8 cellular contexts compared by ENCODE assay signal in genomic region chr1:43947890-43948437, GRCh38. TPM values are rescaled to one million over a fixed set of nuclear protein-coding genes. Genes with fewer than 3 reads are reported as not detected.
A peak's percentile ranks its signal among the peaks of the same experiment; 100 is the strongest.
DNase-seq lines count a peak whose midpoint lies in the region; TF ChIP-seq lines count a peak whose summit lies in the region.

No MANE protein-coding gene starts in this region.

- no peaks in the 10 kb centered on the region for H3F3A ChIP-seq in neural cell (ENCODE audit: insufficient read depth, low read length, poor library complexity, severe bottlenecking)

- H3K9me2 ChIP-seq in neural cell (ENCODE audit: insufficient read depth, low read length) = no peaks in the 10 kb centered on the region

- H3K9ac ChIP-seq in BLaER1 treated with 17β-estradiol and CSF1 and Interleukin-3, amounts not matched to agents 10 nM and 100 nM = peak overlapping the region; percentile 88 to 100 (median 98)
- peak overlapping the region; percentile 93 to 94 for H3K9ac ChIP-seq in colonic mucosa (ENCODE audit: low read depth in 2 of 2, low read length in 2 of 2)
- peak overlapping the region; percentile 89 for H3K9ac ChIP-seq in neural cell (ENCODE audit: low read length)

- H3K27me3 ChIP-seq in BLaER1 treated with 17β-estradiol and CSF1 and Interleukin-3, amounts not matched to agents 10 nM and 100 nM = no peaks in the 10 kb centered on the region
- H3K27me3 ChIP-seq in MG63 (no peaks in the 10 kb centered on the region), colonic mucosa (no peaks in the 10 kb centered on the region), neural cell (ENCODE audit: insufficient read depth, low read depth, low read length) (no peaks in the 10 kb centered on the region)

- peaks cover 37% of the 10 kb centered on the region for H3K79me2 ChIP-seq in neural cell (replicated peaks; ENCODE audit: insufficient read depth, low read length)

- TF ChIP-seq EP300 in neural cell (conservative IDR thresholded peaks at IDR 0.05; ENCODE audit: poor library complexity, severe bottlenecking) = no peak

- no peak overlapping the region for H2AFZ ChIP-seq in neural cell (ENCODE audit: low read depth, low read length)

- H3K4me1 ChIP-seq in BLaER1 treated with 17β-estradiol and CSF1 and Interleukin-3, amounts not matched to agents 10 nM and 100 nM = peaks cover 39 to 58% (median 51%) of the 10 kb centered on the region in 10 experiments
- H3K4me1 ChIP-seq in colonic mucosa = peaks cover 14% of the 10 kb centered on the region

- intact Hi-C loops in colonic mucosa (cut with DNase I) = no loop called here

- no peak for TF ChIP-seq CTCF in colonic mucosa (IDR thresholded peaks at IDR 0.05)
- TF ChIP-seq CTCF in neural cell (IDR thresholded peaks at IDR 0.05; ENCODE audit: poor library complexity, severe bottlenecking) = no peak

- peaks cover 13 to 45% (median 22%) of the 10 kb centered on the region in 11 experiments; a peak in 21 of 22 replicates for H3K36me3 ChIP-seq in BLaER1 treated with 17β-estradiol and CSF1 and Interleukin-3, amounts not matched to agents 10 nM and 100 nM
- H3K36me3 ChIP-seq in MG63 (peaks cover 14% of the 10 kb centered on the region), colonic mucosa (no peaks in the 10 kb centered on the region), neural cell (ENCODE audit: insufficient read depth, low read length) (no peaks in the 10 kb centered on the region)

- no peaks in the 10 kb centered on the region for H3K9me3 ChIP-seq in BLaER1 treated with 17β-estradiol and CSF1 and Interleukin-3, amounts not matched to agents 10 nM and 100 nM (replicated peaks in 1 of 11)
- H3K9me3 ChIP-seq in MG63 (no peaks in the 10 kb centered on the region), colonic mucosa (no peaks in the 10 kb centered on the region), neural cell (ENCODE audit: low read length) (no peaks in the 10 kb centered on the region)

- peak overlapping the region in 9 of 11 experiments; percentile 96 to 100 (median 99); a peak in 14 of 22 replicates for H3K27ac ChIP-seq in BLaER1 treated with 17β-estradiol and CSF1 and Interleukin-3, amounts not matched to agents 10 nM and 100 nM
- H3K27ac ChIP-seq in colonic mucosa = no peak overlapping the region
- H3K27ac ChIP-seq in neural cell (ENCODE audit: low read length) = no peak overlapping the region

- TF ChIP-seq RAD21 in neural cell (conservative IDR thresholded peaks at IDR 0.05) = no peak

- peaks cover 0 to 70% (median 26%) of the 10 kb centered on the region in 11 experiments; a peak in 15 of 22 replicates for H4K20me1 ChIP-seq in BLaER1 treated with 17β-estradiol and CSF1 and Interleukin-3, amounts not matched to agents 10 nM and 100 nM
- H4K20me1 ChIP-seq in neural cell (ENCODE audit: insufficient read depth) = no peaks in the 10 kb centered on the region

- peak overlapping the region; percentile 78 to 100 (median 99) for H3K4me2 ChIP-seq in BLaER1 treated with 17β-estradiol and CSF1 and Interleukin-3, amounts not matched to agents 10 nM and 100 nM
- H3K4me2 ChIP-seq in neural cell (ENCODE audit: low read length) = peak overlapping the region; percentile 97

- DNase-seq in MG63 = no peak
- no peak for DNase-seq in colonic mucosa
- no peak for DNase-seq in HT-29 (ENCODE audit: low spot score)
- DNase-seq in GDM1 (lab: John Stamatoyannopoulos, UW) = no peak
- no peak for DNase-seq in NCI-H1105 treated with DMSO at 0.1 percent for 48 hours (lab: John Stamatoyannopoulos, UW)
- no peak for DNase-seq in cortex of kidney (lab: John Stamatoyannopoulos, UW)

- peak overlapping the region; percentile 74 to 92 (median 78) for H3K4me3 ChIP-seq in BLaER1 treated with 17β-estradiol and CSF1 and Interleukin-3, amounts not matched to agents 10 nM and 100 nM
- H3K4me3 ChIP-seq in MG63 (peak overlapping the region; percentile 76), colonic mucosa (peak overlapping the region; percentile 91), neural cell (ENCODE audit: low read length) (peak overlapping the region; percentile 78)

TF ChIP-seq in neural cell, 6 proteins besides CTCF, POLR2A, EP300 and RAD21:
- no peak for TF ChIP-seq MXI1 (conservative IDR thresholded peaks at IDR 0.05; ENCODE audit: poor library complexity, severe bottlenecking)
- no peak for TF ChIP-seq SMC3 (conservative IDR thresholded peaks at IDR 0.05; ENCODE audit: poor library complexity)
- no peak for TF ChIP-seq POLR2AphosphoS5 (IDR thresholded peaks at IDR 0.05)
- TF ChIP-seq REST (IDR thresholded peaks at IDR 0.05; ENCODE audit: borderline replicate concordance) = no peak
- no peak for TF ChIP-seq TAF1 (IDR thresholded peaks at IDR 0.05; ENCODE audit: low read depth)
- no peak for TF ChIP-seq EZH2 (IDR thresholded peaks at IDR 0.05; ENCODE audit: borderline replicate concordance, insufficient read depth, low read length, poor library complexity, severe bottlenecking)

RNA-seq across cellular contexts. Expression of gene IPO13, which starts 1.2 kb away (rescaled TPM):
- total RNA-seq in MG63 (2014; rRNA removed; shearing (Covaris generic); ENCODE audit: low replicate concordance) = 14.4 and 24.4 TPM in 2 replicates
- total RNA-seq in colonic mucosa = 10 to 100 TPM; 17.3 to 27.9 TPM
- polyA plus RNA-seq in neural cell = 29.8 and 38.4 TPM in 2 replicates
- polyA minus RNA-seq in neural cell = 36.6 and 39.0 TPM in 2 replicates
- total RNA-seq in HT-29 (2014; rRNA removed; shearing (Covaris generic)) = 19.1 and 24.6 TPM in 2 replicates

RNA-seq across cellular contexts. Expression of gene ARTN, which starts 14.4 kb away (rescaled TPM):
- total RNA-seq in MG63 (2014; rRNA removed; shearing (Covaris generic); ENCODE audit: low replicate concordance) = not detected in 2 replicates
- 1 to 10 TPM; 5.1 to 8.3 TPM for total RNA-seq in colonic mucosa
- polyA plus RNA-seq in neural cell = 1.4 and 2.2 TPM in 2 replicates
- polyA minus RNA-seq in neural cell = 0.58 TPM in 1 of 2 replicates, not detected in the other
- not detected in 2 replicates for total RNA-seq in HT-29 (2014; rRNA removed; shearing (Covaris generic))

RNA-seq across cellular contexts. Expression of gene DPH2, which starts 21.8 kb away (rescaled TPM):
- total RNA-seq in MG63 (2014; rRNA removed; shearing (Covaris generic); ENCODE audit: low replicate concordance) = 20.7 and 44.0 TPM in 2 replicates
- total RNA-seq in colonic mucosa = 10 to 100 TPM; 11.5 to 43.1 TPM
- polyA plus RNA-seq in neural cell = 26.0 and 29.2 TPM in 2 replicates
- polyA minus RNA-seq in neural cell = 13.1 and 16.3 TPM in 2 replicates
- 118 and 120 TPM in 2 replicates for total RNA-seq in HT-29 (2014; rRNA removed; shearing (Covaris generic))

RNA-seq across cellular contexts. Expression of gene ATP6V0B, which starts 26.8 kb away (rescaled TPM):
- 124 and 126 TPM in 2 replicates for total RNA-seq in MG63 (2014; rRNA removed; shearing (Covaris generic); ENCODE audit: low replicate concordance)
- total RNA-seq in colonic mucosa = 100 to 1,000 TPM; 183 to 270 TPM
- 580 and 705 TPM in 2 replicates for polyA plus RNA-seq in neural cell
- polyA minus RNA-seq in neural cell = 239 and 250 TPM in 2 replicates
- total RNA-seq in HT-29 (2014; rRNA removed; shearing (Covaris generic)) = 254 and 277 TPM in 2 replicates

RNA-seq across cellular contexts. Expression of gene B4GALT2, which starts 31.0 kb away (rescaled TPM):
- 62.1 and 95.8 TPM in 2 replicates for total RNA-seq in MG63 (2014; rRNA removed; shearing (Covaris generic); ENCODE audit: low replicate concordance)
- 10 to 100 TPM; 26.6 to 38.5 TPM for total RNA-seq in colonic mucosa
- polyA plus RNA-seq in neural cell = 129 and 147 TPM in 2 replicates
- polyA minus RNA-seq in neural cell = 117 and 141 TPM in 2 replicates
- total RNA-seq in HT-29 (2014; rRNA removed; shearing (Covaris generic)) = 153 and 159 TPM in 2 replicates

Comparison
In these comparisons a context has a peak if more than half of its experiments do, and no peak if none do; other contexts are left out.
1. H3K27ac ChIP-seq: peak in BLaER1 treated with 17β-estradiol and CSF1 and Interleukin-3, amounts not matched to agents 10 nM and 100 nM (9 of 11); none in colonic mucosa (single experiment) and neural cell (single experiment).
2. Peak in every context shown above with its lines, with median percentiles within 50 percentile points of each other: H3K4me3 ChIP-seq and H3K9ac ChIP-seq.